In the genomic region with DNA sequence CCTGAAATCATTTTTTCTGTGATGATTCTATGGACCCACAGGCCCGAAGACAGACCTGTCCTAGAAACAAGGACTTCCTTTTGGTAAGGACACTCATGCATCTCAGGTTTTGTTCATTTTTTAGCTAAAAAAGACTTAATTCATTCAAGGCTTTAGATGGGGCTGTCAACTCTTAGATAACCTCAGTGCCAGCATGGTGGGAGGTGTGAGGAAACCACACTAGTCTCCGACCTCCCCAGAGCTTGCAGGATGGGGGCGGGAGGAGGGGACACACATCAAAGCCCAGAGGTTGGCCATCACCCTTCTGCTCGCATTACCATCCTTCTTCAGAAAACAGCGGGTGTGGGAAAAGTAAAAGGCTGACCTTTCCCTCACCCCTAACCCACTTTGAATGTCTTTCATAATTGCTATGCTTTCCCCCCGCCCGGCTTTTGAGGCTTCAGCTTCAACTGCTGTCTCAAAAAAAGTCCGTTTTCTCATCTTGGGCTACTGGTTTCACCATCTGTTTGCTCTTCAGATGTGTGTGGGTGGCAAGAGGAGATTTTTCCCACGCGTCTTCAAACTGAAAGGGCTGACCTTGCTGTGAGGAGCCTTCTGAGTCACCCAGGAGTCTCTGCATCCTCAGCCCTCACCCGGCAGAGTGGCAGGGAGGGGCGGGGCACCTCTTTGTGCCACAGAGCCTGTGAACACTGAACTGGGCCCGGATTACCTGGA, we compare ENCODE assay signal across 8 cellular contexts. TPM values are rescaled to one million over a fixed set of nuclear protein-coding genes. Genes with fewer than 3 reads are reported as not detected.
DNase-seq lines count a peak whose midpoint lies in the region; ATAC-seq and TF ChIP-seq lines count a peak whose summit lies in the region.

No MANE protein-coding gene starts in this region.

- TF ChIP-seq CTCF in GM13977 (IDR thresholded peaks at IDR 0.05; ENCODE audit: extremely low read depth, insufficient read depth, missing control alignments) (no peak), HFF-Myc (IDR thresholded peaks at IDR 0.05; ENCODE audit: low read depth, low read length, missing control alignments) (no peak), NB4 (IDR thresholded peaks at IDR 0.05; ENCODE audit: low read depth, low read length) (no peak)

- peaks cover 62% of the 10 kb centered on the region for H3K27me3 Mint-ChIP-seq in activated T-cell treated with anti-CD3 and anti-CD28 coated beads, Interleukin-2, amount 50 U/mL, for 72 hours (ENCODE audit: low read depth)

- H3K4me1 Mint-ChIP-seq in activated T-cell treated with anti-CD3 and anti-CD28 coated beads, Interleukin-2, amount 50 U/mL, for 72 hours (ENCODE audit: low read depth), result peaks cover 36% of the 10 kb centered on the region

- DNase-seq in GM13977 (ENCODE audit: low spot score), result peak; percentile 86
- DNase-seq in HFF-Myc (ENCODE audit: extremely low read depth, low read depth), result peak; percentile 51
- DNase-seq in NB4 (ENCODE audit: low read depth), result peak; percentile 80
- DNase-seq in activated T-cell treated with anti-CD3 and anti-CD28 coated beads, Interleukin-2, amount 50 U/mL, for 72 hours, result peak; percentile 85 to 91
- peak; percentile 30 for DNase-seq in inferior parietal cortex (ENCODE audit: extremely low spot score)
- peak; percentile 51 for DNase-seq in stimulated activated CD8-positive, alpha-beta memory T cell treated with anti-CD3 and anti-CD28 coated beads, Interleukin-15, amount 100 ng/mL, for 1 hour (ENCODE audit: low read depth)
- DNase-seq in OCI-M1 (lab: John Stamatoyannopoulos, UW), result no peak
- DNase-seq in nucleus accumbens (lab: John Stamatoyannopoulos, UW), result no peak

- peak overlapping the region; percentile 70 to 75 for H3K4me3 Mint-ChIP-seq in activated T-cell treated with anti-CD3 and anti-CD28 coated beads, Interleukin-2, amount 50 U/mL, for 72 hours

- ATAC-seq in activated T-cell treated with anti-CD3 and anti-CD28 coated beads, Interleukin-2, amount 50 U/mL, for 72 hours (replicated peaks in 1 of 2), result peak; percentile 93 to 94

- no peaks in the 10 kb centered on the region for H3K9me3 Mint-ChIP-seq in activated T-cell treated with anti-CD3 and anti-CD28 coated beads, Interleukin-2, amount 50 U/mL, for 72 hours

- no peak overlapping the region for H3K4me3 ChIP-seq in HFF-Myc (replicated peaks; ENCODE audit: low read depth, low read length)
- no peak overlapping the region for H3K4me3 ChIP-seq in NB4 (ENCODE audit: low read depth, low read length)

- in situ Hi-C loops in GM13977 (cut with MboI; ENCODE audit: low pct_unique_long_range_greater_than_20kb, low sequenced_read_pairs, unreplicated experiment), result no loop called here

- H3K27ac Mint-ChIP-seq in activated T-cell treated with anti-CD3 and anti-CD28 coated beads, Interleukin-2, amount 50 U/mL, for 72 hours, result peak overlapping the region; percentile 40

- peaks cover 0 to 2% of the 10 kb centered on the region in 2 donors for H3K36me3 Mint-ChIP-seq in activated T-cell treated with anti-CD3 and anti-CD28 coated beads, Interleukin-2, amount 50 U/mL, for 72 hours (ENCODE audit: insufficient read depth in 2 of 2)

- TF ChIP-seq POLR2A in NB4 (IDR thresholded peaks at IDR 0.05; ENCODE audit: extremely low read depth, insufficient read length), result no peak

RNA-seq across cellular contexts. Expression of a gene that starts 27.6 kb away (rescaled TPM):
- total RNA-seq in activated T-cell treated with anti-CD3 and anti-CD28 coated beads, Interleukin-2, amount 50 U/mL, for 72 hours, result 10 to 100 TPM in 1 of 2 donors, 1 to 10 TPM in 1; 2.0 to 13.1 TPM

RNA-seq across cellular contexts. Expression of a gene that starts 29.3 kb away (rescaled TPM):
- total RNA-seq in activated T-cell treated with anti-CD3 and anti-CD28 coated beads, Interleukin-2, amount 50 U/mL, for 72 hours, result under 1 TPM in 1 of 2 donors, not detected in 1; 0.14 TPM

Comparison
In these comparisons a context has a peak if more than half of its experiments do, and no peak if none do; other contexts are left out.
1. DNase-seq: peak in GM13977 (single experiment), HFF-Myc (single experiment), NB4 (single experiment), activated T-cell treated with anti-CD3 and anti-CD28 coated beads, Interleukin-2, amount 50 U/mL, for 72 hours (2 of 2), inferior parietal cortex (single experiment) and stimulated activated CD8-positive, alpha-beta memory T cell treated with anti-CD3 and anti-CD28 coated beads, Interleukin-15, amount 100 ng/mL, for 1 hour (single experiment); none in OCI-M1 (single experiment) and nucleus accumbens (0 of 56).